ENCODE assay signal across 1 cellular context in the genomic region with DNA sequence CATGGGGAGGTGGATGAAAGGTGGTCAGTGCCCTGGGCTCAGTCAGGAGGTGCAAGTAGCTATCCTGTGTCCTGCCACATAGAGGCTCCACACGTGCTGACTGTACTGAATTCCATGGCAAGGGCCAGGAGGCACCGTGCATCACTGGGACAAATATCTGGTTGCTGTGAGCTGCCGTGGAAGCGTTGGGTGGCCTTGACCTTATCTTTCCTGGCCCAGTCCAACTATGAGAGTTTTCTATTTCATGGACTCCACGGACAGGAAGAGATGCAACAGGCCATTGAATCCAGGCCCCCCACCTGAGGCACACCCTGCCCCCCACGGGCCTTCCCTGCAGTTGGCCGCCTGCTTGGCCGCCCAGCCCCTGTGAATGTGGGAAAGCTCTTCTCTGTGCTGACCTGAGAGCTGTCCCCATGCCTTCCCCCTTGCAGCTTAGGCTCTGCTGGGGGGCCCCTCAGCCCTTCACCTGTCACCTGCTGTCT.
TF ChIP-seq lines count a peak whose summit lies in the region.

No MANE protein-coding gene starts in this region.

TF ChIP-seq in WTC11, 78 proteins besides CTCF, POLR2A, EP300 and RAD21 (continued from another document):
- TF ChIP-seq ZNF532 (CRISPR knock-in tag; IDR thresholded peaks at IDR 0.05; ENCODE audit: borderline replicate concordance) (no peak), SMAD3 (CRISPR knock-in tag; IDR thresholded peaks at IDR 0.05; ENCODE audit: borderline replicate concordance) (no peak)
- TF ChIP-seq, protein P1, sequence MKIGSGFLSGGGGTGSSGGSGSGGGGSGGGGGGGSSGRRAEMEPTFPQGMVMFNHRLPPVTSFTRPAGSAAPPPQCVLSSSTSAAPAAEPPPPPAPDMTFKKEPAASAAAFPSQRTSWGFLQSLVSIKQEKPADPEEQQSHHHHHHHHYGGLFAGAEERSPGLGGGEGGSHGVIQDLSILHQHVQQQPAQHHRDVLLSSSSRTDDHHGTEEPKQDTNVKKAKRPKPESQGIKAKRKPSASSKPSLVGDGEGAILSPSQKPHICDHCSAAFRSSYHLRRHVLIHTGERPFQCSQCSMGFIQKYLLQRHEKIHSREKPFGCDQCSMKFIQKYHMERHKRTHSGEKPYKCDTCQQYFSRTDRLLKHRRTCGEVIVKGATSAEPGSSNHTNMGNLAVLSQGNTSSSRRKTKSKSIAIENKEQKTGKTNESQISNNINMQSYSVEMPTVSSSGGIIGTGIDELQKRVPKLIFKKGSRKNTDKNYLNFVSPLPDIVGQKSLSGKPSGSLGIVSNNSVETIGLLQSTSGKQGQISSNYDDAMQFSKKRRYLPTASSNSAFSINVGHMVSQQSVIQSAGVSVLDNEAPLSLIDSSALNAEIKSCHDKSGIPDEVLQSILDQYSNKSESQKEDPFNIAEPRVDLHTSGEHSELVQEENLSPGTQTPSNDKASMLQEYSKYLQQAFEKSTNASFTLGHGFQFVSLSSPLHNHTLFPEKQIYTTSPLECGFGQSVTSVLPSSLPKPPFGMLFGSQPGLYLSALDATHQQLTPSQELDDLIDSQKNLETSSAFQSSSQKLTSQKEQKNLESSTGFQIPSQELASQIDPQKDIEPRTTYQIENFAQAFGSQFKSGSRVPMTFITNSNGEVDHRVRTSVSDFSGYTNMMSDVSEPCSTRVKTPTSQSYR (CRISPR knock-in tag; IDR thresholded peaks at IDR 0.05), result no peak
- TF ChIP-seq, protein P2, sequence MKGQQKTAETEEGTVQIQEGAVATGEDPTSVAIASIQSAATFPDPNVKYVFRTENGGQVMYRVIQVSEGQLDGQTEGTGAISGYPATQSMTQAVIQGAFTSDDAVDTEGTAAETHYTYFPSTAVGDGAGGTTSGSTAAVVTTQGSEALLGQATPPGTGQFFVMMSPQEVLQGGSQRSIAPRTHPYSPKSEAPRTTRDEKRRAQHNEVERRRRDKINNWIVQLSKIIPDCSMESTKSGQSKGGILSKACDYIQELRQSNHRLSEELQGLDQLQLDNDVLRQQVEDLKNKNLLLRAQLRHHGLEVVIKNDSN (CRISPR knock-in tag; IDR thresholded peaks at IDR 0.05), result no peak
